In the genomic region with DNA sequence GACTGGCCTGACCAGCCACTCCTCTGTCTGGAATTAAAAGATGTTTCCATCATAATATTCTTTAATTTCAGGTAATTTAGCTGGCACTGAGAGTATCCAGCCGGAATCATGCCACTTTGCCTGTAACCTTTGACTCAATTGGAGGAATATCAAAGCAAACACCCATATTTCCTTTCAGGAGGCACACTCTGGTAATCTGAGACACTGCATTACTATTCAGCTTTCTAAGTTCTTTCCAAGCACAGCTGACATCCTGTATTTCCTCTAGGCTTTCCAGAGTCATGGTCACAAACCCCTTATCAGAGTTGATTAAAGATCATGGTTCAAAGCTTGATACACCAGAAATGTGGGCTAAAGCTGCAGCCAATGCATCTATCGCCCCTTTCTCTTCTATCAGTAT, we compare ENCODE assay signal across 1 cellular context.
TF ChIP-seq lines count a peak whose summit lies in the region.

No MANE protein-coding gene starts in this region.

TF ChIP-seq in endothelial cell of umbilical vein, 7 proteins besides CTCF, POLR2A, EP300 and RAD21:
- TF ChIP-seq JUN (IDR thresholded peaks at IDR 0.05; ENCODE audit: borderline replicate concordance, insufficient read depth, insufficient read length, low read depth) (no peak), FOS (IDR thresholded peaks at IDR 0.05; ENCODE audit: borderline replicate concordance, insufficient read depth, low read length) (no peak), MYC (IDR thresholded peaks at IDR 0.05; ENCODE audit: low read depth, low read length) (no peak), MAX (IDR thresholded peaks at IDR 0.05; ENCODE audit: insufficient read depth, insufficient read length) (no peak), GATA2 (IDR thresholded peaks at IDR 0.05; ENCODE audit: insufficient read depth, insufficient read length, low read depth, low read length) (no peak), EZH2 (IDR thresholded peaks at IDR 0.05; ENCODE audit: borderline replicate concordance, low read depth, low read length, severe bottlenecking) (no peak), POLR2AphosphoS5 (IDR thresholded peaks at IDR 0.05; ENCODE audit: insufficient read depth, low read depth, low read length) (no peak)
